Comparison of ENCODE assay signal across 23 cellular contexts in genomic region chrX:101136235-101136634, GRCh38. TPM values are rescaled to one million over a fixed set of nuclear protein-coding genes. Genes with fewer than 3 reads are reported as not detected.
"Had no signal": no experiment of that assay in that cellular context is flagged by ENCODE, and none has a peak within 500 bp of the region (broad histone marks: within the 10 kb centered on the region; RNA-seq: fewer than 3 reads in every experiment).

No MANE protein-coding gene starts in this region.

- H3K79me2 ChIP-seq: hepatocyte had no signal

- H3K36me3 Mint-ChIP-seq: activated naive CD4-positive, alpha-beta T cell treated with anti-CD3 and anti-CD28 coated beads, Interleukin-2, amount 50 U/mL, for 24 hours had no signal

- DNase-seq: activated CD4-positive, alpha-beta memory T cell treated with anti-CD3 and anti-CD28 coated beads, Interleukin-2, amount 10 ng/mL, durations not matched to agents 7 days and 5 days; activated CD4-positive, alpha-beta T cell treated with anti-CD3 and anti-CD28 coated beads, Interleukin-2, amount 10 ng/mL, durations not matched to agents 24 days and 14 days; activated effector memory CD4-positive, alpha-beta T cell treated with anti-CD3 and anti-CD28 coated beads, Interleukin-2, amount 50 U/mL, for 16 hours; activated T-cell treated with anti-CD3 and anti-CD28 coated beads for 4 hours; cerebellar nuclear complex; immature natural killer cell; kidney glomerular epithelial cell; left lung; naive thymus-derived CD4-positive, alpha-beta T cell; occipital lobe; retina; spleen; stimulated activated CD4-positive, alpha-beta T cell treated with anti-CD3 and anti-CD28 coated beads, Interleukin-4, amount 100 ng/mL, for 1 hour; stimulated activated naive CD4-positive, alpha-beta T cell; testis; trophoblast cell; uterus had no signal

- H3K27ac Mint-ChIP-seq: activated CD4-positive, alpha-beta memory T cell treated with anti-CD3 and anti-CD28 coated beads, Interleukin-2, amount 10 ng/mL, durations not matched to agents 7 days and 5 days; activated CD4-positive, alpha-beta T cell treated with anti-CD3 and anti-CD28 coated beads, Interleukin-2, amount 10 ng/mL, durations not matched to agents 24 days and 14 days; activated naive CD4-positive, alpha-beta T cell treated with anti-CD3 and anti-CD28 coated beads, Interleukin-2, amount 50 U/mL, for 24 hours; immature natural killer cell; naive thymus-derived CD4-positive, alpha-beta T cell; T-helper 2 cell treated with Interferon-gamma antibody and Interleukin-4, amounts not matched to agents 5 μg/mL and 100 μg/mL, for 36 hours had no signal

- H3K4me2 ChIP-seq: hepatocyte had no signal

- H3K4me1 ChIP-seq: left lung, spleen, testis, uterus had no signal

- H3K4me3 ChIP-seq: hepatocyte, left lung, lung, spleen, testis, uterus had no signal

- H3K27me3 ChIP-seq: hepatocyte, left lung, spleen, testis, uterus had no signal

- H3K36me3 ChIP-seq: left lung, uterus had no signal

- H3K27ac ChIP-seq: hepatocyte, left lung, spleen, testis, uterus, VCaP had no signal

- H3K4me3 Mint-ChIP-seq: activated CD4-positive, alpha-beta memory T cell treated with anti-CD3 and anti-CD28 coated beads, Interleukin-2, amount 10 ng/mL, durations not matched to agents 7 days and 5 days; activated CD4-positive, alpha-beta T cell treated with anti-CD3 and anti-CD28 coated beads, Interleukin-2, amount 10 ng/mL, durations not matched to agents 24 days and 14 days; activated naive CD4-positive, alpha-beta T cell treated with anti-CD3 and anti-CD28 coated beads, Interleukin-2, amount 50 U/mL, for 24 hours; immature natural killer cell; naive thymus-derived CD4-positive, alpha-beta T cell; neural crest cell; T-helper 2 cell treated with Interferon-gamma antibody and Interleukin-4, amounts not matched to agents 5 μg/mL and 100 μg/mL, for 36 hours had no signal

- H3K27me3 Mint-ChIP-seq: activated CD4-positive, alpha-beta memory T cell treated with anti-CD3 and anti-CD28 coated beads, Interleukin-2, amount 10 ng/mL, durations not matched to agents 7 days and 5 days; activated CD4-positive, alpha-beta T cell treated with anti-CD3 and anti-CD28 coated beads, Interleukin-2, amount 10 ng/mL, durations not matched to agents 24 days and 14 days; activated naive CD4-positive, alpha-beta T cell treated with anti-CD3 and anti-CD28 coated beads, Interleukin-2, amount 50 U/mL, for 24 hours; naive thymus-derived CD4-positive, alpha-beta T cell had no signal

- H3K4me1 Mint-ChIP-seq: activated CD4-positive, alpha-beta memory T cell treated with anti-CD3 and anti-CD28 coated beads, Interleukin-2, amount 10 ng/mL, durations not matched to agents 7 days and 5 days; activated CD4-positive, alpha-beta T cell treated with anti-CD3 and anti-CD28 coated beads, Interleukin-2, amount 10 ng/mL, durations not matched to agents 24 days and 14 days; activated naive CD4-positive, alpha-beta T cell treated with anti-CD3 and anti-CD28 coated beads, Interleukin-2, amount 50 U/mL, for 24 hours; immature natural killer cell; naive thymus-derived CD4-positive, alpha-beta T cell; neural crest cell had no signal

- H2AFZ ChIP-seq: hepatocyte had no signal

- H3K9me3 ChIP-seq: left lung, spleen, testis, uterus had no signal

- H3K9me3 Mint-ChIP-seq: activated CD4-positive, alpha-beta memory T cell treated with anti-CD3 and anti-CD28 coated beads, Interleukin-2, amount 10 ng/mL, durations not matched to agents 7 days and 5 days; activated CD4-positive, alpha-beta T cell treated with anti-CD3 and anti-CD28 coated beads, Interleukin-2, amount 10 ng/mL, durations not matched to agents 24 days and 14 days; activated naive CD4-positive, alpha-beta T cell treated with anti-CD3 and anti-CD28 coated beads, Interleukin-2, amount 50 U/mL, for 24 hours; immature natural killer cell; T-helper 2 cell treated with Interferon-gamma antibody and Interleukin-4, amounts not matched to agents 5 μg/mL and 100 μg/mL, for 36 hours had no signal

RNA-seq across cellular contexts. Expression of gene TMEM35A, which starts 57.6 kb away (rescaled TPM):
- total RNA-seq: activated CD4-positive, alpha-beta memory T cell treated with anti-CD3 and anti-CD28 coated beads, Interleukin-2, amount 10 ng/mL, durations not matched to agents 7 days and 5 days; activated CD4-positive, alpha-beta T cell treated with anti-CD3 and anti-CD28 coated beads, Interleukin-2, amount 10 ng/mL, durations not matched to agents 24 days and 14 days; naive thymus-derived CD4-positive, alpha-beta T cell had no signal
